24 cellular contexts compared by ENCODE assay signal in the genomic region with DNA sequence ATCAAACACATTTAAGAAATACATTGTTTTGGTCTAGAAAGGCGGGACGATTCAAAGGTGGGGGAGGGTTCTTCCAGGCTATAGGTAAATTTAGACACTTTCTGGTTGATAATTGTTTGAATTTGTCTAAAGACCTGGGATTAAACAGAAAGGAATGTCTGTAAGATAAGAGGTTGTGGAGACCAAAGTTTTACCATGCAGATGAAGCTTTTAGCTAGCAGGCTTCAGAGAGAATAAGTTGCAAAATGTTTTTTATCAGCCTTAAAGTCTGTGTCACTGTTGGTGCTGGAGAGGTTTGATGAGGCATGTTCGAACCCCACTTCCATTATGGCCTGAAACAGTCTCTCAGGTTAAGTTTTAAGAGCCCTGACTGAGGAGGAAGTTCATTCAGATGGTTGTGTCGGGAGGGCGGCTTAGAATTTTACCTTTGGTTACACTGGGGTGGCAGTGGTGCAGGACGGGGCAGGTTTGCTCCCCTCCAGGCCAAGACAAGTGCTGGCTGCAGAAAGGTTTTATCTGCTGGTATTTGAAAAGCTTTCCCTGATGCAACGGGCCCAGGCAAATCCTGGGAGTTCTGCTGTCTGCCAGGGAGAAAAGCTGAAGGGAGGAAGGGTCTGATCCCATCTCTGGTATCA. TPM values are rescaled to one million over a fixed set of nuclear protein-coding genes. Genes with fewer than 3 reads are reported as not detected.
DNase-seq lines count a peak whose midpoint lies in the region; ATAC-seq, FAIRE-seq and TF ChIP-seq lines count a peak whose summit lies in the region.
"Had no signal": no experiment of that assay in that cellular context is flagged by ENCODE, and none has a peak within 500 bp of the region (broad histone marks: within the 10 kb centered on the region; RNA-seq: fewer than 3 reads in every experiment).

No MANE protein-coding gene starts in this region.

- H3K9me3 ChIP-seq in gastroesophageal sphincter (no peaks in the 10 kb centered on the region), prostate gland (no peaks in the 10 kb centered on the region), BE2C (no peaks in the 10 kb centered on the region)
- H3K9me3 ChIP-seq: colonic mucosa, gastrocnemius medialis, transverse colon had no signal

- POLR2A ChIA-PET in RWPE1 (lab: Yijun Ruan, JAX; ENCODE audit: low non-redundant PET) = interaction anchor here (0.7 kb wide), 1 partner anchor 21 kb away, joined by 3 read pairs; no protein-coding TSS in a partner anchor

- CTCF ChIA-PET in RWPE1 (lab: Yijun Ruan, JAX) = interaction anchor here (0.6 to 1.3 kb wide), 3 partner anchors 10 to 167 kb away, joined by 3 to 4 read pairs (median 3); no protein-coding TSS in a partner anchor

- no peak overlapping the region for H3K4me3 Mint-ChIP-seq in T-helper 2 cell treated with Interferon-gamma antibody and Interleukin-4, amounts not matched to agents 5 μg/mL and 100 μg/mL, for 36 hours
- H3K4me3 Mint-ChIP-seq: activated B cell treated with CpG ODN at 0.5 μM for 24 hours; activated CD4-positive, alpha-beta memory T cell treated with anti-CD3 and anti-CD28 coated beads for 36 hours; activated naive CD4-positive, alpha-beta T cell treated with anti-CD3 and anti-CD28 coated beads, Interleukin-2, amount 10 ng/mL, durations not matched to agents 7 days and 5 days; stimulated activated memory B cell treated with anti-CD40 and anti-IgM and Interleukin-4, amounts not matched to agents 10 μg/mL and 1 μg/mL and 100 μg/mL, for 72 hours; T-helper 1 cell treated with Interleukin-12 subunit alpha and Interleukin-12 subunit beta and Interleukin-4 antibody, amounts not matched to agents 30 μg/mL and 1 μg/mL, for 36 hours had no signal

- H3K4me3 ChIP-seq in gastroesophageal sphincter (no peak overlapping the region), prostate gland (no peak overlapping the region), BE2C (ENCODE audit: low read depth, low read length) (no peak overlapping the region)
- H3K4me3 ChIP-seq: colonic mucosa, gastrocnemius medialis, HAP-1, transverse colon had no signal

- FAIRE-seq in GM19239 (lab: Jason Lieb, UNC) = peak; percentile 33
- FAIRE-seq: HepG2 had no signal

- H3K4me1 ChIP-seq in gastroesophageal sphincter = peaks cover 5 to 21% (median 6%) of the 10 kb centered on the region in 3 donors
- no peaks in the 10 kb centered on the region for H3K4me1 ChIP-seq in prostate gland (replicated peaks)
- H3K4me1 ChIP-seq in BE2C = no peaks in the 10 kb centered on the region

- ATAC-seq in gastroesophageal sphincter (no peak), SK-N-SH treated with all-trans-retinoic acid at 6 μM for 48 hours (no peak)
- ATAC-seq: gastrocnemius medialis; HepG2; stimulated activated memory B cell treated with anti-CD40 and anti-IgM and Interleukin-4, amounts not matched to agents 10 μg/mL and 1 μg/mL and 100 μg/mL, for 72 hours had no signal

- no peak overlapping the region for H3K27ac Mint-ChIP-seq in T-helper 2 cell treated with Interferon-gamma antibody and Interleukin-4, amounts not matched to agents 5 μg/mL and 100 μg/mL, for 36 hours
- H3K27ac Mint-ChIP-seq: activated B cell treated with CpG ODN at 0.5 μM for 24 hours; activated CD4-positive, alpha-beta memory T cell treated with anti-CD3 and anti-CD28 coated beads for 36 hours; activated naive CD4-positive, alpha-beta T cell treated with anti-CD3 and anti-CD28 coated beads, Interleukin-2, amount 10 ng/mL, durations not matched to agents 7 days and 5 days; stimulated activated memory B cell treated with anti-CD40 and anti-IgM and Interleukin-4, amounts not matched to agents 10 μg/mL and 1 μg/mL and 100 μg/mL, for 72 hours; T-helper 1 cell treated with Interleukin-12 subunit alpha and Interleukin-12 subunit beta and Interleukin-4 antibody, amounts not matched to agents 30 μg/mL and 1 μg/mL, for 36 hours had no signal

- H3K27ac ChIP-seq in RWPE1 (peak overlapping the region; percentile 84), gastroesophageal sphincter (peak overlapping the region in 3 of 4 donors; percentile 59 to 75 (median 59)), prostate gland (peak overlapping the region; percentile 38 to 55)
- H3K27ac ChIP-seq: colonic mucosa, gastrocnemius medialis had no signal

- WGBS in gastroesophageal sphincter (ENCODE audit: low coverage in 1 of 2), 2 donors = 47% methylated on average over 2 to 4 of the region's 7 CpGs
- WGBS in prostate gland = 45% methylated on average over 7 of the region's 7 CpGs

- H3K27me3 Mint-ChIP-seq in T-helper 2 cell treated with Interferon-gamma antibody and Interleukin-4, amounts not matched to agents 5 μg/mL and 100 μg/mL, for 36 hours (ENCODE audit: low read depth) = peaks cover 33% of the 10 kb centered on the region

- no peak for TF ChIP-seq EP300 in gastroesophageal sphincter (IDR thresholded peaks at IDR 0.05)

- TF ChIP-seq CTCF in RWPE1 (conservative IDR thresholded peaks at IDR 0.05; ENCODE audit: low read depth) (no peak), gastroesophageal sphincter (IDR thresholded peaks at IDR 0.05) (no peak), prostate gland (IDR thresholded peaks at IDR 0.05) (no peak), BE2C (IDR thresholded peaks at IDR 0.05; ENCODE audit: low read depth, low read length) (no peak)

- peaks cover 29% of the 10 kb centered on the region for H3K4me1 Mint-ChIP-seq in T-helper 2 cell treated with Interferon-gamma antibody and Interleukin-4, amounts not matched to agents 5 μg/mL and 100 μg/mL, for 36 hours (ENCODE audit: low read depth)

- no peak for DNase-seq in GM19239 (ENCODE audit: insufficient read length, low spot score)
- no peak for DNase-seq in RWPE1 (ENCODE audit: low spot score)
- peak; percentile 52 for DNase-seq in prostate gland (ENCODE audit: low spot score)
- no peak for DNase-seq in NCI-H2107 treated with DMSO at 0.1 percent for 48 hours (lab: John Stamatoyannopoulos, UW; ENCODE audit: unreplicated experiment)
- no peak for DNase-seq in T-helper 2 cell treated with Interferon-gamma antibody and Interleukin-4, amounts not matched to agents 5 μg/mL and 100 μg/mL, for 36 hours (ENCODE audit: low spot score)
- DNase-seq in BE2C = no peak
- DNase-seq: activated B cell treated with CpG ODN at 0.5 μM for 24 hours; activated CD4-positive, alpha-beta memory T cell treated with anti-CD3 and anti-CD28 coated beads for 36 hours; activated naive CD4-positive, alpha-beta T cell treated with anti-CD3 and anti-CD28 coated beads, Interleukin-2, amount 10 ng/mL, durations not matched to agents 7 days and 5 days; colonic mucosa; COR-L47; gastrocnemius medialis; NCI-H1417 treated with DMSO at 0.1 percent for 48 hours; retina; SIG-M5; transverse colon had no signal

- no peaks in the 10 kb centered on the region for H3K36me3 ChIP-seq in gastroesophageal sphincter
- H3K36me3 ChIP-seq in prostate gland = no peaks in the 10 kb centered on the region
- H3K36me3 ChIP-seq in BE2C = no peaks in the 10 kb centered on the region
- H3K36me3 ChIP-seq: colonic mucosa, gastrocnemius medialis, HAP-1, transverse colon had no signal

- no peak for TF ChIP-seq POLR2A in gastroesophageal sphincter (IDR thresholded peaks at IDR 0.05)
- TF ChIP-seq POLR2A in prostate gland (IDR thresholded peaks at IDR 0.05) = no peak

- intact Hi-C loops in prostate gland (cut with DNase I) = no loop called here

- H3K27me3 ChIP-seq in gastroesophageal sphincter = no peaks in the 10 kb centered on the region
- H3K27me3 ChIP-seq in prostate gland (replicated peaks; ENCODE audit: insufficient read depth) = no peaks in the 10 kb centered on the region
- no peaks in the 10 kb centered on the region for H3K27me3 ChIP-seq in BE2C
- H3K27me3 ChIP-seq: colonic mucosa, gastrocnemius medialis had no signal

- no peaks in the 10 kb centered on the region for H3K9me3 Mint-ChIP-seq in T-helper 2 cell treated with Interferon-gamma antibody and Interleukin-4, amounts not matched to agents 5 μg/mL and 100 μg/mL, for 36 hours
- H3K9me3 Mint-ChIP-seq: activated B cell treated with CpG ODN at 0.5 μM for 24 hours; activated CD4-positive, alpha-beta memory T cell treated with anti-CD3 and anti-CD28 coated beads for 36 hours; activated naive CD4-positive, alpha-beta T cell treated with anti-CD3 and anti-CD28 coated beads, Interleukin-2, amount 10 ng/mL, durations not matched to agents 7 days and 5 days; stimulated activated memory B cell treated with anti-CD40 and anti-IgM and Interleukin-4, amounts not matched to agents 10 μg/mL and 1 μg/mL and 100 μg/mL, for 72 hours; T-helper 1 cell treated with Interleukin-12 subunit alpha and Interleukin-12 subunit beta and Interleukin-4 antibody, amounts not matched to agents 30 μg/mL and 1 μg/mL, for 36 hours had no signal

- H3K36me3 Mint-ChIP-seq in T-helper 2 cell treated with Interferon-gamma antibody and Interleukin-4, amounts not matched to agents 5 μg/mL and 100 μg/mL, for 36 hours (ENCODE audit: low read depth) = peaks cover under 1% of the 10 kb centered on the region
- H3K36me3 Mint-ChIP-seq: activated CD4-positive, alpha-beta memory T cell treated with anti-CD3 and anti-CD28 coated beads for 36 hours; activated naive CD4-positive, alpha-beta T cell treated with anti-CD3 and anti-CD28 coated beads, Interleukin-2, amount 10 ng/mL, durations not matched to agents 7 days and 5 days; stimulated activated memory B cell treated with anti-CD40 and anti-IgM and Interleukin-4, amounts not matched to agents 10 μg/mL and 1 μg/mL and 100 μg/mL, for 72 hours had no signal

TF ChIP-seq in SK-N-SH treated with all-trans-retinoic acid at 6 μM for 48 hours, 23 proteins besides CTCF, POLR2A, EP300 and RAD21:
- no peak for TF ChIP-seq SNAI2 (CRISPR knock-in tag; IDR thresholded peaks at IDR 0.05)
- no peak for TF ChIP-seq TCF4 (CRISPR knock-in tag; IDR thresholded peaks at IDR 0.05; ENCODE audit: borderline replicate concordance)
- no peak for TF ChIP-seq ZC3H10 (CRISPR knock-in tag; IDR thresholded peaks at IDR 0.05)
- TF ChIP-seq ZNF70 (CRISPR knock-in tag; IDR thresholded peaks at IDR 0.05) = no peak
- no peak for TF ChIP-seq ZNF8 (CRISPR knock-in tag; IDR thresholded peaks at IDR 0.05)
TF ChIP-seq in SK-N-SH treated with all-trans-retinoic acid at 6 μM for 48 hours: peak in this region for 0.

RNA-seq across cellular contexts. Expression of gene SLC2A5, which starts 16.0 kb away (rescaled TPM):
- 1 to 10 TPM in 1 of 4 donors, under 1 TPM in 3; 0.16 to 2.7 (median 0.39) TPM for total RNA-seq in gastroesophageal sphincter
- 10 to 100 TPM; 25.4 to 55.0 TPM for total RNA-seq in prostate gland
- not detected for polyA plus RNA-seq in BE2C (2012; ENCODE audit: insufficient read depth, insufficient read length, low read depth)
- total RNA-seq: activated CD4-positive, alpha-beta memory T cell treated with anti-CD3 and anti-CD28 coated beads for 36 hours had no signal

RNA-seq across cellular contexts. Expression of gene GPR157, which starts 43.5 kb away (rescaled TPM):
- total RNA-seq in gastroesophageal sphincter (1 to 10 TPM; 2.8 to 4.4 (median 4.0) TPM), prostate gland (10 to 100 TPM in 1 of 2 donors, 1 to 10 TPM in 1; 5.6 to 10.7 TPM)
- not detected for polyA plus RNA-seq in BE2C (2012; ENCODE audit: insufficient read depth, insufficient read length, low read depth)

RNA-seq across cellular contexts. Expression of gene SLC2A7, which starts 59.2 kb away (rescaled TPM):
- total RNA-seq in gastroesophageal sphincter (under 1 TPM in 1 of 4 donors, not detected in 3; 0.27 TPM), prostate gland (not detected)
- polyA plus RNA-seq in BE2C (2012; ENCODE audit: insufficient read depth, insufficient read length, low read depth) = not detected
- total RNA-seq: activated B cell treated with CpG ODN at 0.5 μM for 24 hours; activated CD4-positive, alpha-beta memory T cell treated with anti-CD3 and anti-CD28 coated beads for 36 hours; colonic mucosa; gastrocnemius medialis; HepG2; left cardiac atrium; M059J; transverse colon had no signal
- polyA plus RNA-seq: HepG2 had no signal

Comparison
In these comparisons a context has a peak if more than half of its experiments do, and no peak if none do; other contexts are left out.
1. RNA of gene SLC2A5, which starts 16.0 kb away (total RNA-seq): 25.4 to 55.0 TPM in prostate gland; 0.16 to 2.7 TPM in gastroesophageal sphincter; every median in the first group is over 4 times any median in the second.
2. Peak in every context shown above with its lines, with median percentiles within 50 percentile points of each other: H3K27ac ChIP-seq.